Comparison of ENCODE assay signal across 8 cellular contexts in genomic region chr14:23068792-23069412, GRCh38.
A peak's percentile ranks its signal among the peaks of the same experiment; 100 is the strongest.
DNase-seq lines count a peak whose midpoint lies in the region; ATAC-seq and TF ChIP-seq lines count a peak whose summit lies in the region.

No MANE protein-coding gene starts in this region.

- DNase-seq in AG20443 (ENCODE audit: low spot score) (peak; percentile 90), activated T-cell treated with anti-CD3 and anti-CD28 coated beads for 24 hours (ENCODE audit: low read depth) (peak; percentile 70), fibroblast of pulmonary artery (ENCODE audit: low read depth) (peak; percentile 96), non-pigmented ciliary epithelial cell (ENCODE audit: low read depth) (peak; percentile 81), tibial artery (peak; percentile 75 to 89)
- no peak for DNase-seq in effector CD8-positive, alpha-beta T cell (lab: John Stamatoyannopoulos, UW)

- no peaks in the 10 kb centered on the region for H3K27me3 ChIP-seq in tibial artery

- H3K4me3 ChIP-seq in fibroblast of pulmonary artery (replicated peaks; ENCODE audit: low read depth, low read length) = no peak overlapping the region
- H3K4me3 ChIP-seq in tibial artery = no peak overlapping the region

- peaks cover 0 to 48% (median 28%) of the 10 kb centered on the region in 4 donors for H3K4me1 ChIP-seq in tibial artery

- ATAC-seq in GM19463 (IDR thresholded peaks at IDR 0.05; ENCODE audit: unreplicated experiment) = peak; percentile 64

- H3K9me3 ChIP-seq in tibial artery = no peaks in the 10 kb centered on the region

- TF ChIP-seq CTCF in fibroblast of pulmonary artery (IDR thresholded peaks at IDR 0.05; ENCODE audit: low read length, missing control alignments) (no peak), tibial artery (IDR thresholded peaks at IDR 0.05) (peak; percentile 94 to 96)

- H3K36me3 ChIP-seq in tibial artery = peaks cover 47 to 64% (median 58%) of the 10 kb centered on the region in 3 donors

- no peak; the same call in 1 of the 2 replicates for TF ChIP-seq EP300 in Ishikawa (IDR thresholded peaks at IDR 0.05; ENCODE audit: borderline replicate concordance)

- TF ChIP-seq RAD21 in Ishikawa (IDR thresholded peaks at IDR 0.05; ENCODE audit: low read depth) = peak; percentile 73

- H3K27ac ChIP-seq in tibial artery = peak overlapping the region in 1 of 2 donors; percentile 24

- intact Hi-C loops in tibial artery (cut with DNase I; ENCODE audit: low total_unique reads) = no loop called here

TF ChIP-seq in Ishikawa, 13 proteins besides CTCF, POLR2A, EP300 and RAD21:
- TF ChIP-seq YY1 (IDR thresholded peaks at IDR 0.05; ENCODE audit: low read depth) (peak; percentile 64; the same call in 1 of the 2 replicates), TEAD4 (IDR thresholded peaks at IDR 0.05) (peak; percentile 42), ZBTB7A (IDR thresholded peaks at IDR 0.05; ENCODE audit: low read depth) (no peak), TCF12 (IDR thresholded peaks at IDR 0.05; ENCODE audit: low read depth) (no peak; the same call in 1 of the 2 replicates), REST (IDR thresholded peaks at IDR 0.05; ENCODE audit: low read depth) (no peak), NFIC (IDR thresholded peaks at IDR 0.05) (no peak), FOXM1 (IDR thresholded peaks at IDR 0.05; ENCODE audit: borderline replicate concordance, low read depth) (no peak), TAF1 (IDR thresholded peaks at IDR 0.05; ENCODE audit: low read depth) (no peak), MAX (IDR thresholded peaks at IDR 0.05) (peak; percentile 58; the same call in 1 of the 2 replicates), CREB1 (IDR thresholded peaks at IDR 0.05; ENCODE audit: low read depth) (no peak), EGR1 (IDR thresholded peaks at IDR 0.05) (no peak), CEBPB (IDR thresholded peaks at IDR 0.05) (0 out of 2 replicates have a peak, but pooled peaks have one; percentile 2), USF1 (IDR thresholded peaks at IDR 0.05) (no peak)
TF ChIP-seq in Ishikawa: peak in this region for 4.
